15 cellular contexts compared by ENCODE assay signal in the genomic region with DNA sequence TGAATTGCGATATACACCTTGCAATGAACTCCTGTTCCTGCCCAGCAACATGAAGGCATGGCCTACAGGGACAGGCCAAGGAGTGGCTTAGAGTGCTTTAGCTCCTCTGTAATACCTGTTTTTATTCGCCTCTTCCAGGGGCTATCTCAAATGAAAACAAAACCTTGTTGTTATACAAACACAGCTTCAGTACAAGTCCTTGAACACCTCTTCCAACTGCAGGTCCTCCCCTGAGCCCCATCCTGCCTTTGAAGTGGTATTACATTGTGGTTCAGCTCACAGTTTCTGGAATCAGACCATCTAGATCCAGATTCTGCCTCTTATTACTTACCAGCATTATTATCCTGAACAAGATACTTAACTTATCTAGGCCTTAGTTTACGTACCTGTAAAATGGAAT.
DNase-seq lines count a peak whose midpoint lies in the region; ATAC-seq, FAIRE-seq and TF ChIP-seq lines count a peak whose summit lies in the region.
"Had no signal": no experiment of that assay in that cellular context is flagged by ENCODE, and none has a peak within 500 bp of the region (broad histone marks: within the 10 kb centered on the region; RNA-seq: fewer than 3 reads in every experiment).

No MANE protein-coding gene starts in this region.

- H3K27ac ChIP-seq in HepG2 (ENCODE audit: extremely low read length, insufficient read depth, low read length) (no peak overlapping the region), right lobe of liver (no peak overlapping the region)
- H3K27ac ChIP-seq: C4-2B had no signal

- no peaks in the 10 kb centered on the region for H3K36me3 ChIP-seq in HepG2 (replicated peaks in 1 of 2; ENCODE audit: control insufficient read depth in 1 of 2, insufficient read depth in 2 of 2, low read length in 2 of 2)
- H3K36me3 ChIP-seq in right lobe of liver = no peaks in the 10 kb centered on the region
- H3K36me3 ChIP-seq in bronchial epithelial cell (ENCODE audit: control insufficient read depth, insufficient read depth, low read length) = no peaks in the 10 kb centered on the region
- H3K36me3 ChIP-seq: BE2C, HAP-1 had no signal

- DNase-seq in NCI-H510A treated with DMSO at 0.1 percent for 48 hours (lab: John Stamatoyannopoulos, UW) (peak; percentile 62), NCI-H510A (lab: John Stamatoyannopoulos, UW) (no peak), HepG2 (ENCODE audit: low spot score) (no peak), right lobe of liver (no peak), bronchial epithelial cell (ENCODE audit: low read depth) (no peak), T1000 (lab: John Stamatoyannopoulos, UW) (no peak)
- DNase-seq: BE2C; CD4-positive, alpha-beta memory T cell; GF-D8 had no signal

- H4K20me1 ChIP-seq in HepG2 (ENCODE audit: insufficient read depth, low read length) = no peaks in the 10 kb centered on the region

- ATAC-seq in HepG2 (peak; percentile 75), right lobe of liver (no peak), GM18861 (IDR thresholded peaks at IDR 0.05; ENCODE audit: unreplicated experiment) (no peak)

- no peak overlapping the region for H3K9ac ChIP-seq in HepG2 (ENCODE audit: insufficient read depth, low read depth, low read length)

- no peaks in the 10 kb centered on the region for H3K79me2 ChIP-seq in HepG2 (ENCODE audit: insufficient read depth, low read length)

- CTCF ChIA-PET in HepG2 (lab: Yijun Ruan, JAX; ENCODE audit: low intra/inter-chr PET ratio, low total read pairs) = no interaction called here

- FAIRE-seq in HepG2 (lab: Jason Lieb, UNC) (no peak), bronchial epithelial cell (lab: Jason Lieb, UNC) (peak; percentile 18)
- FAIRE-seq: A204.1, H1, HTR-8/SVneo had no signal

- H3K27me3 ChIP-seq in HepG2 (ENCODE audit: control insufficient read depth in 1 of 2, insufficient read depth in 2 of 2, low read length in 2 of 2) (peaks cover 0 to 19% of the 10 kb centered on the region in 2 experiments; a peak in 3 of 5 replicates), right lobe of liver (no peaks in the 10 kb centered on the region), bronchial epithelial cell (ENCODE audit: control insufficient read depth, insufficient read depth, low read length) (no peaks in the 10 kb centered on the region)
- H3K27me3 ChIP-seq: BE2C had no signal

- in situ Hi-C loops in HepG2 (cut with HindIII; ENCODE audit: extremely low pct_ligation_motif_present, low pct_unique_long_range_greater_than_20kb) = no loop called here

- H3K9me3 ChIP-seq in HepG2 (ENCODE audit: low read length) = no peaks in the 10 kb centered on the region
- no peaks in the 10 kb centered on the region for H3K9me3 ChIP-seq in right lobe of liver
- H3K9me3 ChIP-seq: BE2C, HAP-1 had no signal

- no TSS peak for BruUV-seq in HepG2 (replicated peaks; lab: Mats Ljungman, UMichigan)

- no peak overlapping the region for H3K4me3 ChIP-seq in HepG2 (replicated peaks in 1 of 3; ENCODE audit: insufficient read depth in 1 of 3, low read depth in 2 of 3, low read length in 3 of 3)
- no peak overlapping the region for H3K4me3 ChIP-seq in right lobe of liver
- H3K4me3 ChIP-seq in bronchial epithelial cell (ENCODE audit: low read depth, low read length) = no peak overlapping the region
- H3K4me3 ChIP-seq: HAP-1 had no signal

- H3K4me1 ChIP-seq in HepG2 (ENCODE audit: insufficient read depth, low read length) (peaks cover 9% of the 10 kb centered on the region; the same call in 1 of the 2 replicates), right lobe of liver (no peaks in the 10 kb centered on the region)
- H3K4me1 ChIP-seq: BE2C, HAP-1 had no signal

- H2AFZ ChIP-seq in HepG2 (ENCODE audit: low read length) = no peak overlapping the region

- intact Hi-C loops in HepG2 (cut with micrococcal nuclease; ENCODE audit: unreplicated experiment) = no loop called here
- intact Hi-C loops in right lobe of liver (cut with DNase I) = no loop called here

- TF ChIP-seq POLR2A in HepG2 (IDR thresholded peaks at IDR 0.05; ENCODE audit: insufficient read depth in 1 of 2, low read depth in 2 of 2, low read length in 2 of 2) = no peak
- no peak for TF ChIP-seq POLR2A in right lobe of liver (IDR thresholded peaks at IDR 0.05)

- POLR2A ChIA-PET in HepG2 (lab: Yijun Ruan, JAX) = no interaction called here

- no peak for TF ChIP-seq RAD21 in HepG2 (CRISPR knock-in tag; IDR thresholded peaks at IDR 0.05)

- no peak for TF ChIP-seq EP300 in HepG2 (IDR thresholded peaks at IDR 0.05; ENCODE audit: low read depth in 2 of 2, low read length in 2 of 2)
- no peak for TF ChIP-seq EP300 in HepG2 (CRISPR knock-in tag; IDR thresholded peaks at IDR 0.05; ENCODE audit: borderline replicate concordance)

- no peak overlapping the region for H3K4me2 ChIP-seq in HepG2 (ENCODE audit: low read depth, low read length)

- 16% methylated on average over 3 of the region's 3 CpGs for WGBS in HepG2 (ENCODE audit: low lambda C conversion rate)
- 88% methylated on average over 1 of the region's 3 CpGs for WGBS in right lobe of liver (ENCODE audit: insufficient coverage, low coverage, low lambda C conversion rate, missing lambda C conversion rate)

- TF ChIP-seq CTCF in HepG2 (CRISPR knock-in tag; IDR thresholded peaks at IDR 0.05) (no peak), right lobe of liver (IDR thresholded peaks at IDR 0.05) (no peak), bronchial epithelial cell (IDR thresholded peaks at IDR 0.05; ENCODE audit: insufficient read depth, low read length, severe bottlenecking) (no peak)

TF ChIP-seq in HepG2, 621 proteins besides CTCF, POLR2A, EP300 and RAD21 (continues in another document):
- TF ChIP-seq ZNF629 (CRISPR knock-in tag; conservative IDR thresholded peaks at IDR 0.05) = peak; percentile 39; the same call in 1 of the 2 replicates
- TF ChIP-seq ZNF101 (CRISPR knock-in tag; IDR thresholded peaks at IDR 0.05; ENCODE audit: borderline replicate concordance, low read depth) = no peak
- TF ChIP-seq PAXIP1 (CRISPR knock-in tag; conservative IDR thresholded peaks at IDR 0.05) = 0 out of 2 replicates have a peak, but pooled peaks have one; percentile 35
- 0 out of 2 replicates have a peak, but pooled peaks have one; percentile 40 for TF ChIP-seq TCF7L2 (IDR thresholded peaks at IDR 0.05; ENCODE audit: low read depth, low read length)
- no peak for TF ChIP-seq TCF12 (IDR thresholded peaks at IDR 0.05)
- TF ChIP-seq TCF12 (CRISPR knock-in tag; IDR thresholded peaks at IDR 0.05) = no peak
- 0 out of 2 replicates have a peak, but pooled peaks have one; percentile 10 for TF ChIP-seq ZMYM3 (CRISPR knock-in tag; IDR thresholded peaks at IDR 0.05)
- TF ChIP-seq ATF4 (CRISPR knock-in tag; IDR thresholded peaks at IDR 0.05) = no peak
